ENCODE assay signal across 8 cellular contexts in the genomic region with DNA sequence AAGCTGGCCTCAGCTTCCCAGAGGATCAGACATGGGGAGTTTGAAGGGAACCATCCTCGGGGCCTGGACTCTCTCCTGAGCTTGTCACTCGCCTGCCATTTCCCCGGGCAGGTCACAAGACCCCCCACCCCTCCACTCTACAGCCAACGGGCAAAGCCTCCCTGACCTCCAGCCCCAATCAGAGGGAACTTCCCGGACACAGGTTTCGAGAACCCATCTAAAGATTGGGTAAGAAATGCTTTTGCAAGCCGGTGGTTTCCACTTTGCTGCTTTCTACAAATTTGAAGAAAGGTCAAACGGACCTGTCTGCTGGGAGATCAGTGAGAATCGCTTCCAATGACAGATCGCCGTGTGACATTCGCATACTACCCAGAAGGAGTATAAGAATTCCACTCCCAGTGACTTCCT.
DNase-seq lines count a peak whose midpoint lies in the region; ATAC-seq and TF ChIP-seq lines count a peak whose summit lies in the region.

No MANE protein-coding gene starts in this region.

- H4K20me1 ChIP-seq in neural progenitor cell (ENCODE audit: low read depth) = no peaks in the 10 kb centered on the region

- H3K4me1 ChIP-seq in neural progenitor cell = no peaks in the 10 kb centered on the region

- H3F3A ChIP-seq in neural progenitor cell (ENCODE audit: low read depth) = no peaks in the 10 kb centered on the region

- no peaks in the 10 kb centered on the region for H3K36me3 Mint-ChIP-seq in activated CD4-positive, alpha-beta memory T cell treated with anti-CD3 and anti-CD28 coated beads for 36 hours
- H3K36me3 Mint-ChIP-seq in nephron (ENCODE audit: low read depth) (no peaks in the 10 kb centered on the region), neural progenitor cell (no peaks in the 10 kb centered on the region)

- no peak overlapping the region for H3K9ac ChIP-seq in neural progenitor cell

- no peak overlapping the region for H3K4me2 ChIP-seq in neural progenitor cell

- H3K27ac ChIP-seq in neural progenitor cell = no peak overlapping the region

- intact Hi-C loops in activated CD4-positive, alpha-beta memory T cell treated with anti-CD3 and anti-CD28 coated beads for 36 hours (cut with micrococcal nuclease) = loop anchor here (1.0 to 10.0 kb wide), 14 partner anchors 13 to 2001 kb away; a partner anchor contains a TSS

- TF ChIP-seq CTCF in nephron (IDR thresholded peaks at IDR 0.05; ENCODE audit: unreplicated experiment in 3 of 3) (no peak), neural progenitor cell (IDR thresholded peaks at IDR 0.05) (no peak)

- CTCF ChIA-PET in activated CD4-positive, alpha-beta memory T cell treated with anti-CD3 and anti-CD28 coated beads for 36 hours (lab: Charles Lee) = interaction anchor here (0.6 to 1.7 kb wide), 9 partner anchors 11 to 741 kb away, joined by 3 to 9 read pairs (median 4); no protein-coding TSS in a partner anchor

- peaks cover 4% of the 10 kb centered on the region for H3K9me3 Mint-ChIP-seq in activated CD4-positive, alpha-beta memory T cell treated with anti-CD3 and anti-CD28 coated beads for 36 hours
- no peaks in the 10 kb centered on the region for H3K9me3 Mint-ChIP-seq in nephron
- peaks cover 9% of the 10 kb centered on the region for H3K9me3 Mint-ChIP-seq in neural progenitor cell

- H3K4me3 Mint-ChIP-seq in activated CD4-positive, alpha-beta memory T cell treated with anti-CD3 and anti-CD28 coated beads for 36 hours = peak overlapping the region; percentile 29
- H3K4me3 Mint-ChIP-seq in nephron (peak overlapping the region in 1 of 3 experiments; percentile 23), neural progenitor cell (no peak overlapping the region)

- peaks cover 24% of the 10 kb centered on the region for H3K27me3 Mint-ChIP-seq in activated CD4-positive, alpha-beta memory T cell treated with anti-CD3 and anti-CD28 coated beads for 36 hours
- peaks cover 33% of the 10 kb centered on the region for H3K27me3 Mint-ChIP-seq in nephron (ENCODE audit: low read depth)
- H3K27me3 Mint-ChIP-seq in neural progenitor cell (ENCODE audit: insufficient read depth, low read depth) = peaks cover 20% of the 10 kb centered on the region

- H3K9me3 ChIP-seq in neural progenitor cell (ENCODE audit: low read depth) = no peaks in the 10 kb centered on the region

- H2AFZ ChIP-seq in neural progenitor cell (replicated peaks) = no peak overlapping the region

- H3K27ac Mint-ChIP-seq in activated CD4-positive, alpha-beta memory T cell treated with anti-CD3 and anti-CD28 coated beads for 36 hours = peak overlapping the region; percentile 91
- peak overlapping the region in 2 of 3 experiments; percentile 9 to 15 for H3K27ac Mint-ChIP-seq in nephron
- no peak overlapping the region for H3K27ac Mint-ChIP-seq in neural progenitor cell

- peaks cover 14% of the 10 kb centered on the region for H3K27me3 ChIP-seq in neural progenitor cell

- ATAC-seq in HG02973 (IDR thresholded peaks at IDR 0.05; ENCODE audit: unreplicated experiment) = peak; percentile 35

- H3K79me2 ChIP-seq in neural progenitor cell (ENCODE audit: low read depth) = no peaks in the 10 kb centered on the region

- peaks cover 44% of the 10 kb centered on the region for H3K4me1 Mint-ChIP-seq in activated CD4-positive, alpha-beta memory T cell treated with anti-CD3 and anti-CD28 coated beads for 36 hours (ENCODE audit: low read depth)
- H3K4me1 Mint-ChIP-seq in nephron = peaks cover 32% of the 10 kb centered on the region
- H3K4me1 Mint-ChIP-seq in neural progenitor cell = peaks cover 13% of the 10 kb centered on the region

- no peaks in the 10 kb centered on the region for H3K36me3 ChIP-seq in neural progenitor cell

- DNase-seq in activated naive CD4-positive, alpha-beta T cell treated with Interleukin-2 at 50 U/mL for 16 hours = peak; percentile 38
- DNase-seq in activated naive CD4-positive, alpha-beta T cell (lab: John Stamatoyannopoulos, UW) = no peak
- DNase-seq in activated CD4-positive, alpha-beta memory T cell treated with anti-CD3 and anti-CD28 coated beads for 36 hours = peak; percentile 60
- DNase-seq in NCI-H2081 treated with DMSO at 0.1 percent for 48 hours (lab: John Stamatoyannopoulos, UW) = no peak
- DNase-seq in kidney glomerular epithelial cell (lab: John Stamatoyannopoulos, UW) = no peak
- DNase-seq in neural progenitor cell (ENCODE audit: low spot score) = no peak

- no peak overlapping the region for H3K4me3 ChIP-seq in neural progenitor cell

- POLR2A ChIA-PET in activated CD4-positive, alpha-beta memory T cell treated with anti-CD3 and anti-CD28 coated beads for 36 hours (lab: Charles Lee) = interaction anchor here (0.5 to 1.5 kb wide), 10 partner anchors 11 to 308 kb away, joined by 3 to 8 read pairs (median 4); a partner anchor contains a TSS

Comparison
In these comparisons a context has a peak if more than half of its experiments do, and no peak if none do; other contexts are left out.
1. DNase-seq: peak in activated naive CD4-positive, alpha-beta T cell treated with Interleukin-2 at 50 U/mL for 16 hours (single experiment) and activated CD4-positive, alpha-beta memory T cell treated with anti-CD3 and anti-CD28 coated beads for 36 hours (single experiment); none in activated naive CD4-positive, alpha-beta T cell (0 of 4), NCI-H2081 treated with DMSO at 0.1 percent for 48 hours (single experiment), kidney glomerular epithelial cell (single experiment) and neural progenitor cell (single experiment).